Comparison of ENCODE assay signal across 25 cellular contexts in the genomic region with DNA sequence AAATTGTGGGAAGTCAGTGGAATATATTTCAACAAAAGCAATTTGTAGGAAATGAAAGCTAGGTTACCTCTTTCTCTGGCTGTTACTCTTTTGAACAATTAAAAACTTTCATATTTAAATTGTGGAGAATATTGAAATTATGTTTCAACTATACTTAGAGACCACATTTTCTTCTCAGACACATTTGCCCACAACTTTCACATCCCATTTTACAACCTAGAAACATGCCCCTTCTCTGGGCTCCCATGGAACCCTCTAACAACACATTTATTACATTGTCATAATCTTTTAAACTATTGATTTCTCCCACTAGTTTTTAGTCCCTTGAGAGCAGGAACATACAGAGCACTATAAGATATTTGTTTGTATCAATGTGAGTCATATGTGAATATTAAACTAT.
"Had no signal": no experiment of that assay in that cellular context is flagged by ENCODE, and none has a peak within 500 bp of the region (broad histone marks: within the 10 kb centered on the region; RNA-seq: fewer than 3 reads in every experiment).

No MANE protein-coding gene starts in this region.

- DNase-seq: activated B cell treated with CpG ODN at 0.5 μM for 24 hours; activated CD4-positive, alpha-beta memory T cell treated with anti-CD3 and anti-CD28 coated beads for 36 hours; activated CD4-positive, alpha-beta T cell treated with anti-CD3 and anti-CD28 coated beads for 4 hours; activated effector memory CD4-positive, alpha-beta T cell treated with Interleukin-2 at 50 U/mL for 16 hours; activated naive CD4-positive, alpha-beta T cell treated with anti-CD3 and anti-CD28 coated beads for 36 hours; activated T-cell treated with anti-CD3 and anti-CD28 coated beads, Interleukin-2, amount 50 U/mL, for 72 hours; cerebellar nuclear complex; glutamatergic neuron; immature natural killer cell; lower lobe of right lung; mesendoderm; mucosa of descending colon; nephron progenitor cell; right cardiac atrium; stimulated activated CD4-positive, alpha-beta T cell treated with anti-CD3 and anti-CD28 coated beads, Interleukin-12 subunit alpha, Interleukin-12 subunit beta, amount 100 ng/mL, for 4 hours; stimulated activated CD4-positive, alpha-beta T cell treated with anti-CD3 and anti-CD28 coated beads, Interleukin-4, amount 100 ng/mL, for 4 hours; substantia nigra; thyroid gland; upper lobe of right lung had no signal

- H3K4me2 ChIP-seq: hepatocyte had no signal

- H2AFZ ChIP-seq: hepatocyte, parathyroid adenoma had no signal

- H3K9ac ChIP-seq: parathyroid adenoma had no signal

- H3K4me3 ChIP-seq: coronary artery, esophagus muscularis mucosa, hepatocyte, lower lobe of right lung, mucosa of descending colon, thyroid gland, upper lobe of right lung had no signal

- H3K27me3 ChIP-seq: esophagus muscularis mucosa, hepatocyte, thyroid gland, upper lobe of right lung had no signal

- H3K36me3 ChIP-seq: esophagus muscularis mucosa, lower lobe of right lung, thyroid gland, upper lobe of right lung had no signal

- H3K27ac ChIP-seq: coronary artery, esophagus muscularis mucosa, hepatocyte, lower lobe of right lung, parathyroid adenoma, thyroid gland, upper lobe of right lung had no signal

- H3K9me3 ChIP-seq: esophagus muscularis mucosa, lower lobe of right lung, mucosa of descending colon, thyroid gland, upper lobe of right lung had no signal

- FAIRE-seq: frontal cortex had no signal

- H3K79me2 ChIP-seq: hepatocyte, parathyroid adenoma had no signal

- ATAC-seq: activated T-cell treated with anti-CD3 and anti-CD28 coated beads, Interleukin-2, amount 50 U/mL, for 72 hours; left lobe of liver; lower lobe of right lung; mucosa of descending colon; right cardiac atrium; upper lobe of right lung had no signal

- H3K4me1 ChIP-seq: esophagus muscularis mucosa, lower lobe of right lung, parathyroid adenoma, thyroid gland, upper lobe of right lung had no signal
